In genomic region chr1:4489486-4489885, GRCh38 we compare ENCODE assay signal across 25 cellular contexts.
"Had no signal": no experiment of that assay in that cellular context is flagged by ENCODE, and none has a peak within 500 bp of the region (broad histone marks: within the 10 kb centered on the region; RNA-seq: fewer than 3 reads in every experiment).

No MANE protein-coding gene starts in this region.

- H3K36me3 Mint-ChIP-seq: memory B cell; naive thymus-derived CD4-positive, alpha-beta T cell; natural killer cell treated with Interleukin-12 subunit alpha and Interleukin-12 subunit beta and Interleukin-15 and Interleukin-18, amount 100 ng/mL, for 72 hours had no signal

- H3K27ac ChIP-seq: left ventricle myocardium inferior, ovary, prostate gland, sigmoid colon, stomach, testis, thyroid gland, transverse colon, upper lobe of left lung, vagina had no signal

- H3K4me3 Mint-ChIP-seq: memory B cell; naive thymus-derived CD4-positive, alpha-beta T cell; natural killer cell treated with Interleukin-12 subunit alpha and Interleukin-12 subunit beta and Interleukin-15 and Interleukin-18, amount 100 ng/mL, for 72 hours; stimulated activated naive B cell treated with anti-CD40 and anti-IgM and Interleukin-4, amounts not matched to agents 10 μg/mL and 1 μg/mL and 100 μg/mL, for 72 hours had no signal

- H3K4me1 ChIP-seq: prostate gland, sigmoid colon, stomach, testis, thyroid gland, transverse colon, upper lobe of left lung, vagina had no signal

- H3K4me3 ChIP-seq: left ventricle myocardium inferior, mucosa of descending colon, ovary, prostate gland, sigmoid colon, stomach, testis, thyroid gland, transverse colon, upper lobe of left lung, vagina had no signal

- H3K9me3 ChIP-seq: left ventricle myocardium inferior, mucosa of descending colon, ovary, prostate gland, sigmoid colon, testis, thyroid gland, transverse colon, upper lobe of left lung, vagina had no signal

- H3K27me3 ChIP-seq: ovary, testis, thyroid gland, transverse colon, upper lobe of left lung, vagina had no signal

- H3K27ac Mint-ChIP-seq: memory B cell; naive thymus-derived CD4-positive, alpha-beta T cell; natural killer cell treated with Interleukin-12 subunit alpha and Interleukin-12 subunit beta and Interleukin-15 and Interleukin-18, amount 100 ng/mL, for 72 hours; stimulated activated naive B cell treated with anti-CD40 and anti-IgM and Interleukin-4, amounts not matched to agents 10 μg/mL and 1 μg/mL and 100 μg/mL, for 72 hours had no signal

- DNase-seq: islet precursor cell; left ventricle myocardium inferior; midbrain; mucosa of descending colon; naive thymus-derived CD4-positive, alpha-beta T cell; ovary; retina; right cardiac atrium; sigmoid colon; small intestine; stimulated activated CD4-positive, alpha-beta T cell treated with anti-CD3 and anti-CD28 coated beads, Interleukin-1b, Interleukin-23, amount 100 ng/mL, for 48 hours; stimulated activated CD4-positive, alpha-beta T cell treated with anti-CD3 and anti-CD28 coated beads, Interleukin-2, amount 100 ng/mL, for 48 hours; stimulated activated CD4-positive, alpha-beta T cell treated with anti-CD3 and anti-CD28 coated beads, Interleukin-4, amount 100 ng/mL, for 4 hours; stimulated activated CD8-positive, alpha-beta memory T cell treated with anti-CD3 and anti-CD28 coated beads, Interleukin-4, amount 100 ng/mL, for 48 hours; stimulated activated naive B cell treated with anti-CD40 and anti-IgM and Interleukin-4, amounts not matched to agents 10 μg/mL and 1 μg/mL and 100 μg/mL, for 72 hours; stimulated activated naive CD8-positive, alpha-beta T cell treated with anti-CD3 and anti-CD28 coated beads, Interleukin-15, Interleukin-2, amounts not matched to agents 100 U/mL and 50 U/mL, for 24 hours; stomach; testis; thyroid gland; transverse colon; upper lobe of left lung had no signal

- H3K4me1 Mint-ChIP-seq: memory B cell; naive thymus-derived CD4-positive, alpha-beta T cell had no signal

- H3K9me3 Mint-ChIP-seq: natural killer cell treated with Interleukin-12 subunit alpha and Interleukin-12 subunit beta and Interleukin-15 and Interleukin-18, amount 100 ng/mL, for 72 hours had no signal

- ATAC-seq: mucosa of descending colon; naive thymus-derived CD4-positive, alpha-beta T cell; right cardiac atrium; stimulated activated naive CD8-positive, alpha-beta T cell treated with anti-CD3 and anti-CD28 coated beads, Interleukin-15, Interleukin-2, amounts not matched to agents 100 U/mL and 50 U/mL, for 24 hours had no signal

- H3K36me3 ChIP-seq: left ventricle myocardium inferior, ovary, prostate gland, sigmoid colon, stomach, thyroid gland, transverse colon, upper lobe of left lung, vagina had no signal
